In the genomic region with DNA sequence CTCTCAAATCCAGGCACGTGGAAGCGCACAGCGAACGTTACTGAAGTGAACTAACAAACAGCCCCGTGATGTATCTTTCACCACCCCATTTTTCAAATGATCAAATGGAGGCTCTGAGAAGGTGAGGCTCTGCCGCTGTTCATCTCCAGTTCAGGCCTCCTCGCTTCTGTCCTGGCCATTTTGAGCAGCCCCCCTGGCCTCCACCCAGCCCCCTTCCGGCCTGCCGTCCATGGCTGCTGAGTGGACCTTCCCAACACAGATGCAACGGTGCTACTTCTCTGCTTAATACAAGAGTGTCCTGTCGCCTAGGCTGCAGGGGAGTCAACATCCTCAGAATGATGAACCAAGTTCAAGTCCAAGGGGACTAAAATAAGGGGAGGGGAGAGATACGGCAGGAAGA, we compare ENCODE assay signal across 22 cellular contexts. TPM values are rescaled to one million over a fixed set of nuclear protein-coding genes. Genes with fewer than 3 reads are reported as not detected.
"Had no signal": no experiment of that assay in that cellular context is flagged by ENCODE, and none has a peak within 500 bp of the region (broad histone marks: within the 10 kb centered on the region; RNA-seq: fewer than 3 reads in every experiment).

No MANE protein-coding gene starts in this region.

- H3K27me3 ChIP-seq: MG63, Peyer's patch, SJSA1 had no signal

- H3K9me3 ChIP-seq: MG63, Peyer's patch, SJSA1 had no signal

- H3K27ac ChIP-seq: Peyer's patch, SJSA1 had no signal

- H3K4me1 ChIP-seq: SJSA1 had no signal

- H3K4me3 ChIP-seq: MG63, Peyer's patch, SJSA1 had no signal

- H3K4me3 Mint-ChIP-seq: activated T-cell treated with anti-CD3 and anti-CD28 coated beads, Interleukin-2, amount 50 U/mL, for 4 hours had no signal

- DNase-seq: activated CD4-positive, alpha-beta T cell treated with anti-CD3 and anti-CD28 coated beads for 48 hours; activated CD4-positive, alpha-beta T cell treated with anti-CD3 and anti-CD28 coated beads, Interleukin-2, amount 50 U/mL, for 48 hours; activated CD8-positive, alpha-beta memory T cell treated with anti-CD3 and anti-CD28 coated beads for 24 hours; activated effector memory CD4-positive, alpha-beta T cell treated with anti-CD3 and anti-CD28 coated beads, Interleukin-2, amount 50 U/mL, for 16 hours; activated naive CD4-positive, alpha-beta T cell treated with Interleukin-2 at 50 U/mL for 16 hours; activated T-cell treated with anti-CD3 and anti-CD28 coated beads, Interleukin-2, amount 50 U/mL, for 4 hours; amygdala; MG63; MV-4-11; NCI-H1092 treated with DMSO at 0.1 percent for 48 hours; NCI-H1417 treated with DMSO at 0.1 percent for 48 hours; NCI-H1694 treated with DMSO at 0.1 percent for 48 hours; NCI-H2029 treated with DMSO at 0.1 percent for 48 hours; NCI-H510A treated with DMSO at 0.1 percent for 48 hours; NCI-H69; NK-92 treated with Interleukin-12 subunit alpha and Interleukin-12 subunit beta, amount 100 ng/mL, for 24 hours; Peyer's patch; SHP77; SW 1271 had no signal

- H3K9me3 Mint-ChIP-seq: activated naive CD4-positive, alpha-beta T cell treated with anti-CD3 and anti-CD28 coated beads, Interleukin-2, amount 50 U/mL, for 72 hours; activated T-cell treated with anti-CD3 and anti-CD28 coated beads, Interleukin-2, amount 50 U/mL, for 4 hours had no signal

RNA-seq across cellular contexts. Expression of a gene that starts 34.8 kb away (rescaled TPM):
- total RNA-seq: activated naive CD4-positive, alpha-beta T cell treated with anti-CD3 and anti-CD28 coated beads, Interleukin-2, amount 50 U/mL, for 72 hours; activated T-cell treated with anti-CD3 and anti-CD28 coated beads, Interleukin-2, amount 50 U/mL, for 4 hours; Peyer's patch; SJSA1; T-helper 1 cell treated with Interleukin-12 subunit alpha and Interleukin-12 subunit beta and Interleukin-4 antibody, amounts not matched to agents 30 ng/mL and 1 ng/mL, for 36 hours had no signal
